ENCODE assay signal across 19 cellular contexts in the genomic region with DNA sequence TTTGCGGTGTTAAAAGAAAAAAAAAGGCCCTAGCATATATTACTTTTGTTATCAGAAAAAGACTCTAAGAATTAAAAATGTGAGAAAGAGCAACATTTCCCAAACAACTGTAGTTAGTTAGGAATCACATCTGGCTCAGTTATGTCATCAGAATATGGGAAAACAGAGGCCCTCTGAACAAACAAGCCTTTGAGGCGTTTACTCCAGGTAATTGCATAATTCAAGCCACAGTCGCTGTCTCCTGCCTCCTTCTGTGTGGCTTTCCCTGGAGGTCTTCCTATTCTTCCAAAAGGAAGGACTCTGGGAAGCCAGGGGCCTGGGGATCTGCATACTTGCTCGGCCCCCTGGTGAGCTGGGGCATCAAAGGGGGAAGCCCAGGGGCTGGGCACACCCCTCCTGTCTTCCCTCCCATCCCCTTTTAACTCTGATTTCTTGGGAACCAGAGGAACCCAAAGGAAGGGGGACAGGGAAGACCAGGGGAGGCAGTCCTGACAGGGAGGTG. TPM values are rescaled to one million over a fixed set of nuclear protein-coding genes. Genes with fewer than 3 reads are reported as not detected.
DNase-seq lines count a peak whose midpoint lies in the region; ATAC-seq, FAIRE-seq and TF ChIP-seq lines count a peak whose summit lies in the region.
"Had no signal": no experiment of that assay in that cellular context is flagged by ENCODE, and none has a peak within 500 bp of the region (broad histone marks: within the 10 kb centered on the region; RNA-seq: fewer than 3 reads in every experiment).

No MANE protein-coding gene starts in this region.

- H3K23me2 ChIP-seq in H1 (ENCODE audit: low read depth, low read length) = no peaks in the 10 kb centered on the region

- no peak for ATAC-seq in GM21619 (IDR thresholded peaks at IDR 0.05; ENCODE audit: unreplicated experiment)
- ATAC-seq in T-helper 17 cell = no peak
- ATAC-seq: body of pancreas, lower lobe of right lung, pancreas, upper lobe of right lung had no signal

- H3K27ac Mint-ChIP-seq in T-helper 17 cell = no peak overlapping the region
- H3K27ac Mint-ChIP-seq: activated naive CD8-positive, alpha-beta T cell treated with anti-CD3 and anti-CD28 coated beads for 36 hours; activated T-helper 1 cell treated with anti-CD3 and anti-CD28 coated beads, Interleukin-12 subunit alpha, Interleukin-12 subunit beta, Interleukin-2, Interleukin-4 antibody, amounts not matched to agents 30 ng/mL and 10 ng/mL and 1 ng/mL, durations not matched to agents 14 hours and 24 hours and 36 hours; stimulated activated naive CD8-positive, alpha-beta T cell treated with anti-CD3 and anti-CD28 coated beads, Interleukin-15, Interleukin-2, amounts not matched to agents 100 ng/mL and 50 ng/mL, for 24 hours had no signal

- H3K18ac ChIP-seq in H1 (ENCODE audit: extremely low read depth, low read length) = no peak overlapping the region

- no peak overlapping the region for H4K5ac ChIP-seq in H1 (ENCODE audit: insufficient read length, low read depth, low read length)

- peak overlapping the region; percentile 39 to 45; a peak in 2 of 4 replicates for H3K4me2 ChIP-seq in H1 (ENCODE audit: insufficient read depth in 1 of 2, low read depth in 2 of 2, low read length in 2 of 2)

- POLR2A ChIA-PET in H1 (lab: Charles Lee; ENCODE audit: partially characterized antibody) = interaction anchor here (1.0 to 1.4 kb wide), 2 partner anchors 11 to 36 kb away, joined by 3 to 4 read pairs; no protein-coding TSS in a partner anchor

- no peak overlapping the region for H2AFZ ChIP-seq in H1 (ENCODE audit: low read length)

- no peak overlapping the region for H2BK20ac ChIP-seq in H1 (ENCODE audit: low read length)

- H4K8ac ChIP-seq in H1 (ENCODE audit: extremely low read depth, insufficient read depth, low read length) = no peak overlapping the region

- no peak for TF ChIP-seq EP300 in H1 (IDR thresholded peaks at IDR 0.05; ENCODE audit: borderline replicate concordance in 1 of 2, low read depth in 2 of 2, low read length in 2 of 2)
- TF ChIP-seq EP300 in tibial nerve (IDR thresholded peaks at IDR 0.05) = peak in 1 of 2 donors; percentile 53

- no peaks in the 10 kb centered on the region for H3K79me2 ChIP-seq in H1 (ENCODE audit: control insufficient read depth in 1 of 2, insufficient read depth in 2 of 2, low read length in 2 of 2)

- H3K9me3 ChIP-seq in H1 (ENCODE audit: insufficient read depth in 2 of 2, low read depth in 1 of 2, low read length in 1 of 2) (no peaks in the 10 kb centered on the region), liver (ENCODE audit: control insufficient read depth in 4 of 4, low read length in 3 of 4) (no peaks in the 10 kb centered on the region), tibial nerve (no peaks in the 10 kb centered on the region), T-helper 17 cell (ENCODE audit: control insufficient read depth, low read length, poor library complexity, severe bottlenecking) (no peaks in the 10 kb centered on the region)
- H3K9me3 ChIP-seq: body of pancreas, lower lobe of right lung, pancreas, upper lobe of right lung had no signal

- H3K9ac ChIP-seq in H1 (replicated peaks in 1 of 4; ENCODE audit: extremely low read depth in 1 of 4, low read depth in 3 of 4, low read length in 3 of 4) (no peak overlapping the region), liver (ENCODE audit: low read depth in 1 of 2, low read length in 2 of 2) (no peak overlapping the region)

- H3K4me1 ChIP-seq in H1 (replicated peaks in 1 of 4; ENCODE audit: control insufficient read depth in 3 of 4, insufficient read depth in 4 of 4, low read length in 3 of 4) (peaks cover 3 to 11% (median 8%) of the 10 kb centered on the region in 4 experiments; a peak in 5 of 7 replicates), liver (ENCODE audit: control insufficient read depth in 4 of 4, insufficient read depth in 4 of 4, low read length in 3 of 4) (peaks cover 3 to 8% (median 6%) of the 10 kb centered on the region in 4 donors), tibial nerve (peaks cover 0 to 43% (median 17%) of the 10 kb centered on the region in 4 donors)

- no peak overlapping the region for H4K91ac ChIP-seq in H1 (replicated peaks; ENCODE audit: insufficient read length, low read length)

- H3K27me3 Mint-ChIP-seq in T-helper 17 cell = peaks cover 35% of the 10 kb centered on the region

- TF ChIP-seq CTCF in H1 (IDR thresholded peaks at IDR 0.05; ENCODE audit: control extremely low read depth in 1 of 3, insufficient read depth in 1 of 3, low read depth in 1 of 3, low read length in 3 of 3) (no peak), liver (IDR thresholded peaks at IDR 0.05; ENCODE audit: low read depth, low read length, missing input control) (no peak), tibial nerve (IDR thresholded peaks at IDR 0.05) (no peak)

- no peak for TF ChIP-seq POLR2A in H1 (IDR thresholded peaks at IDR 0.05; ENCODE audit: control extremely low read depth in 1 of 2, low read depth in 2 of 2, low read length in 2 of 2)
- TF ChIP-seq POLR2A in tibial nerve (IDR thresholded peaks at IDR 0.05) = no peak

- FAIRE-seq in H1 (lab: Jason Lieb, UNC) = no peak
- FAIRE-seq: pancreas had no signal

- H2BK15ac ChIP-seq in H1 (ENCODE audit: low read length) = 0 out of 2 replicates have a peak overlapping the region, but pooled peaks have one; percentile 23

- H3K4me3 ChIP-seq in H1 (ENCODE audit: extremely low read depth in 1 of 4, insufficient read depth in 2 of 4, low read depth in 3 of 4, low read length in 4 of 4) = peak overlapping the region in 2 of 4 experiments; percentile 15 to 24; a peak in 3 of 8 replicates
- no peak overlapping the region for H3K4me3 ChIP-seq in liver (ENCODE audit: low read depth in 1 of 3, low read length in 3 of 3)
- H3K4me3 ChIP-seq in tibial nerve = no peak overlapping the region
- H3K4me3 ChIP-seq: body of pancreas, lower lobe of right lung, pancreas, upper lobe of right lung had no signal

- no peak overlapping the region for H3K56ac ChIP-seq in H1 (replicated peaks; ENCODE audit: insufficient read length, low read depth, low read length)

- CTCF ChIA-PET in H1 (lab: Charles Lee; ENCODE audit: partially characterized antibody) = interaction anchor here (0.7 to 40.0 kb wide), 5 partner anchors 12 to 56 kb away, joined by 3 to 994 read pairs (median 5); no protein-coding TSS in a partner anchor

- H2BK5ac ChIP-seq in H1 (ENCODE audit: low read depth, low read length) = no peak overlapping the region

- H3K4ac ChIP-seq in H1 (replicated peaks; ENCODE audit: insufficient read length, low read depth, low read length) = no peak overlapping the region

- H3K27me3 ChIP-seq in H1 (replicated peaks in 1 of 4; ENCODE audit: control insufficient read depth in 3 of 4, extremely low read depth in 1 of 4, insufficient read depth in 3 of 4, low read length in 3 of 4) (peaks cover 4 to 21% (median 17%) of the 10 kb centered on the region in 4 experiments), liver (ENCODE audit: control insufficient read depth in 4 of 4, insufficient read depth in 4 of 4, low read length in 3 of 4) (no peaks in the 10 kb centered on the region), tibial nerve (no peaks in the 10 kb centered on the region)
- H3K27me3 ChIP-seq: body of pancreas, pancreas, upper lobe of right lung had no signal

- H3K36me3 ChIP-seq in H1 (ENCODE audit: control insufficient read depth in 2 of 4, insufficient read depth in 4 of 4, low read length in 3 of 4) (no peaks in the 10 kb centered on the region), liver (ENCODE audit: control insufficient read depth in 4 of 4, insufficient read depth in 3 of 4, low read depth in 1 of 4, low read length in 3 of 4) (no peaks in the 10 kb centered on the region), tibial nerve (no peaks in the 10 kb centered on the region)
- H3K36me3 ChIP-seq: lower lobe of right lung, pancreas, upper lobe of right lung had no signal

- H2AK5ac ChIP-seq in H1 (ENCODE audit: low read depth, low read length) = no peak overlapping the region

- peaks cover 0 to under 1% of the 10 kb centered on the region in 2 experiments for H4K20me1 ChIP-seq in H1 (replicated peaks in 1 of 2; ENCODE audit: control insufficient read depth in 1 of 2, insufficient read depth in 2 of 2, low read length in 2 of 2)

- H3K23ac ChIP-seq in H1 (ENCODE audit: insufficient read length) = no peak overlapping the region

- no peak overlapping the region for H3K4me3 Mint-ChIP-seq in T-helper 17 cell
- H3K4me3 Mint-ChIP-seq: activated naive CD8-positive, alpha-beta T cell treated with anti-CD3 and anti-CD28 coated beads for 36 hours; activated T-helper 1 cell treated with anti-CD3 and anti-CD28 coated beads, Interleukin-12 subunit alpha, Interleukin-12 subunit beta, Interleukin-2, Interleukin-4 antibody, amounts not matched to agents 30 ng/mL and 10 ng/mL and 1 ng/mL, durations not matched to agents 14 hours and 24 hours and 36 hours; stimulated activated naive CD8-positive, alpha-beta T cell treated with anti-CD3 and anti-CD28 coated beads, Interleukin-15, Interleukin-2, amounts not matched to agents 100 ng/mL and 50 ng/mL, for 24 hours had no signal

- H2BK120ac ChIP-seq in H1 (replicated peaks; ENCODE audit: low read depth, low read length) = no peak overlapping the region

- no peak overlapping the region for H2BK12ac ChIP-seq in H1 (ENCODE audit: low read depth, low read length)

- TF ChIP-seq RAD21 in H1 (IDR thresholded peaks at IDR 0.05 in 1 of 2, conservative IDR thresholded peaks at IDR 0.05 in 1 of 2; ENCODE audit: low read depth in 2 of 2, low read length in 2 of 2) (no peak), liver (IDR thresholded peaks at IDR 0.05) (no peak)

- H3K36me3 Mint-ChIP-seq in T-helper 17 cell (ENCODE audit: low read depth) = peaks cover under 1% of the 10 kb centered on the region

- WGBS in H1 (ENCODE audit: extremely low coverage in 1 of 2, insufficient coverage in 1 of 2, insufficient read length in 1 of 2, insufficient replicate concordance in 2 of 2, low coverage in 1 of 2, low lambda C conversion rate in 2 of 2, missing lambda C conversion rate in 1 of 2), 2 experiments = 44% methylated on average over 4 of the region's 4 CpGs; no CpG with 5 or more reads in 1 of the 2 experiments
- 61% methylated on average over 4 of the region's 4 CpGs for WGBS in liver
- WGBS in tibial nerve, 2 donors = 70 to 78% methylated on average over 4 of the region's 4 CpGs

- peaks cover 12% of the 10 kb centered on the region for H3K4me1 Mint-ChIP-seq in T-helper 17 cell

- DNase-seq in NCI-H2227 (lab: John Stamatoyannopoulos, UW; ENCODE audit: unreplicated experiment) (peak; percentile 4), NCI-H2227 treated with DMSO at 0.1 percent for 48 hours (lab: John Stamatoyannopoulos, UW) (no peak), H1 (ENCODE audit: low read depth in 1 of 2, low spot score in 2 of 2) (no peak), tibial nerve (ENCODE audit: low spot score in 2 of 2) (no peak), T-helper 17 cell (no peak), ureter (ENCODE audit: low spot score) (no peak)
- DNase-seq: activated naive CD8-positive, alpha-beta T cell treated with anti-CD3 and anti-CD28 coated beads for 36 hours; body of pancreas; HCEC 1CT; lower lobe of right lung; pancreas; upper lobe of right lung had no signal

- H3K27ac ChIP-seq in H1 (ENCODE audit: low read depth, low read length) (no peak overlapping the region; the same call in 1 of the 2 replicates), liver (ENCODE audit: low read depth in 1 of 2, low read length in 2 of 2) (no peak overlapping the region), tibial nerve (peak overlapping the region in 3 of 4 donors; percentile 15 to 93 (median 60))
- H3K27ac ChIP-seq: body of pancreas, epithelial cell of prostate, lower lobe of right lung, pancreas, upper lobe of right lung had no signal

- no peak overlapping the region for H3K14ac ChIP-seq in H1 (ENCODE audit: insufficient read length)

- no peaks in the 10 kb centered on the region for H3K79me1 ChIP-seq in H1 (ENCODE audit: low read depth, low read length)

RNA-seq across cellular contexts. Expression of a gene that starts 3.7 kb away (rescaled TPM):
- total RNA-seq in H1 (2021; fragmentation: NEBNext Ultra II Directional; extraction: Animal tissue kit (Norgen Biotek cat#: 25700)) = 0.57 and 0.65 TPM in 2 replicates
- polyA plus RNA-seq in H1 (2011; rRNA removed) = 0.51 and 1.1 TPM in 2 replicates
- polyA plus RNA-seq in H1 (2011; cell fraction: cytosol; rRNA removed) = 0.83 TPM
- polyA plus RNA-seq in H1 (2011; cell fraction: nucleus; rRNA removed) = 0.61 TPM
- polyA plus RNA-seq in H1 (2012, experiment 1 of 2) = 0.16 to 0.23 TPM (median 0.22 TPM) in 4 replicates
- polyA plus RNA-seq in H1 (2012, experiment 2 of 2) = 0.33 TPM
- 0.53 TPM for polyA plus RNA-seq in H1 (2013, experiment 1 of 2)
- polyA plus RNA-seq in H1 (2013, experiment 2 of 2) = 0.50 TPM
- polyA minus RNA-seq in H1 (2011; rRNA and poly(A)+ RNA removed) = 0.05 and 0.60 TPM in 2 replicates
- 1.0 TPM for polyA minus RNA-seq in H1 (2011; cell fraction: cytosol; rRNA and poly(A)+ RNA removed)
- polyA minus RNA-seq in H1 (2011; cell fraction: nucleus; rRNA and poly(A)+ RNA removed) = 0.40 TPM
- 1 to 10 TPM in 1 of 2 donors, under 1 TPM in 1; 0.05 to 1.3 TPM for total RNA-seq in liver
- polyA plus RNA-seq in liver = 1 to 10 TPM; 1.5 to 4.7 TPM
- 100 to 1,000 TPM; 147 to 305 (median 227) TPM for total RNA-seq in tibial nerve
- not detected for total RNA-seq in T-helper 17 cell
- 102 TPM for total RNA-seq in ureter
- total RNA-seq: A172; activated naive CD8-positive, alpha-beta T cell treated with anti-CD3 and anti-CD28 coated beads for 36 hours; activated T-helper 1 cell treated with anti-CD3 and anti-CD28 coated beads, Interleukin-12 subunit alpha, Interleukin-12 subunit beta, Interleukin-2, Interleukin-4 antibody, amounts not matched to agents 30 ng/mL and 10 ng/mL and 1 ng/mL, durations not matched to agents 14 hours and 24 hours and 36 hours; G401 had no signal

RNA-seq across cellular contexts. Expression of a gene that starts 43.9 kb away (rescaled TPM):
- 3.1 and 3.2 TPM in 2 replicates for total RNA-seq in H1 (2021; fragmentation: NEBNext Ultra II Directional; extraction: Animal tissue kit (Norgen Biotek cat#: 25700))
- 7.3 and 9.2 TPM in 2 replicates for polyA plus RNA-seq in H1 (2011; rRNA removed)
- polyA plus RNA-seq in H1 (2011; cell fraction: cytosol; rRNA removed) = 4.7 TPM
- 5.0 TPM for polyA plus RNA-seq in H1 (2011; cell fraction: nucleus; rRNA removed)
- polyA plus RNA-seq in H1 (2012, experiment 1 of 2) = 2.3 to 4.8 TPM (median 4.1 TPM) in 4 replicates
- 4.8 TPM for polyA plus RNA-seq in H1 (2012, experiment 2 of 2)
- 3.9 TPM for polyA plus RNA-seq in H1 (2013, experiment 1 of 2)
- 3.5 TPM for polyA plus RNA-seq in H1 (2013, experiment 2 of 2)
- 7.2 and 8.5 TPM in 2 replicates for polyA minus RNA-seq in H1 (2011; rRNA and poly(A)+ RNA removed)
- polyA minus RNA-seq in H1 (2011; cell fraction: cytosol; rRNA and poly(A)+ RNA removed) = 1.5 TPM
- 2.5 TPM for polyA minus RNA-seq in H1 (2011; cell fraction: nucleus; rRNA and poly(A)+ RNA removed)
- total RNA-seq in liver = 100 to 1,000 TPM in 1 of 2 donors, 10 to 100 TPM in 1; 74.3 to 179 TPM
- polyA plus RNA-seq in liver = 100 to 1,000 TPM; 104 to 214 TPM
- total RNA-seq in tibial nerve = 10 to 100 TPM; 18.6 to 43.1 (median 36.1) TPM
- total RNA-seq in T-helper 17 cell = not detected
- 12.8 TPM for total RNA-seq in ureter
- total RNA-seq: activated naive CD8-positive, alpha-beta T cell treated with anti-CD3 and anti-CD28 coated beads for 36 hours; activated T-helper 1 cell treated with anti-CD3 and anti-CD28 coated beads, Interleukin-12 subunit alpha, Interleukin-12 subunit beta, Interleukin-2, Interleukin-4 antibody, amounts not matched to agents 30 ng/mL and 10 ng/mL and 1 ng/mL, durations not matched to agents 14 hours and 24 hours and 36 hours had no signal

Comparison
In these comparisons a context has a peak if more than half of its experiments do, and no peak if none do; other contexts are left out.
1. H3K27ac ChIP-seq: peak in tibial nerve (3 of 4); none in H1 (single experiment) and liver (0 of 2).
2. RNA of a gene that starts 3.7 kb away (total RNA-seq): 147 to 305 TPM in tibial nerve and 102 TPM in ureter (single experiment); 0.05 to 1.3 TPM in liver, 0.57 to 0.65 TPM in H1 and not detected in T-helper 17 cell; every median in the first group is over 10 times any median in the second.